ENCODE assay signal across 8 cellular contexts in the genomic region with DNA sequence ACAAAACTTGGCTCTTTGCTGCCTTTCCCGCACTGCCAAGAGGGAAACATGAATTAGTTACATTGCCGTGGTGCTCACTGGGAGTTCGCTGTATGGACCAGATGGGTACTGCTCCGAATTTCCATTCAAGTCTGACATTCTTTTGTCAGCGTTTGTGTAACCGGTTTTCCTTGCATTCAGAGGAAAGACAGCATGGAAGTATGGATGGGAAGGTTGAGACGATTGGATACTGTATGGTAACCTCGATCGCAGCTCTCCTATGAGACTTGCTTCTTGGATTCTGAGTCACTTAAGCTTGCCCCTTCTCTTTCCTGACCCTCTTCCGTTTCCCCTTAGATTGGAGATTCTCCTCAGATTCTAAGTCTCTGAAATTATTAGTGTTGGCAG. TPM values are rescaled to one million over a fixed set of nuclear protein-coding genes. Genes with fewer than 3 reads are reported as not detected.
A peak's percentile ranks its signal among the peaks of the same experiment; 100 is the strongest.
DNase-seq lines count a peak whose midpoint lies in the region; FAIRE-seq and TF ChIP-seq lines count a peak whose summit lies in the region.

No MANE protein-coding gene starts in this region.

- in situ Hi-C loops in GM23248 (cut with MboI): no loop called here

- peak overlapping the region; percentile 98 to 99 (median 99) for H3K4me3 Mint-ChIP-seq in brain

- H3K27ac ChIP-seq in GM23248 (peak overlapping the region; percentile 82), MM.1S (ENCODE audit: low read length) (peak overlapping the region; percentile 92), testis (peak overlapping the region; percentile 57 to 92)

- H3K36me3 ChIP-seq in GM23248 (ENCODE audit: low read depth): no peaks in the 10 kb centered on the region
- H3K36me3 ChIP-seq in MM.1S (replicated peaks; ENCODE audit: insufficient read depth, low read length): no peaks in the 10 kb centered on the region
- no peaks in the 10 kb centered on the region for H3K36me3 ChIP-seq in testis (ENCODE audit: low read depth, missing control alignments)

- H3K9ac ChIP-seq in GM23248 (peak overlapping the region; percentile 86), MM.1S (ENCODE audit: low read length) (peak overlapping the region; percentile 77)

- peaks cover 15% of the 10 kb centered on the region for H3K27me3 Mint-ChIP-seq in brain

- peaks cover 23% of the 10 kb centered on the region for H3K36me3 Mint-ChIP-seq in brain

- intact Hi-C loops in testis (cut with DNase I; ENCODE audit: low total_unique reads): no loop called here

- H3K4me1 Mint-ChIP-seq in brain: peaks cover 36% of the 10 kb centered on the region

- H2AFZ ChIP-seq in GM23248 (peak overlapping the region; percentile 97), MM.1S (ENCODE audit: low read length) (peak overlapping the region; percentile 87)

- no peak for TF ChIP-seq POLR2A in testis (IDR thresholded peaks at IDR 0.05)
- TF ChIP-seq POLR2A in GM12892 (IDR thresholded peaks at IDR 0.05; ENCODE audit: low read depth, low read length): no peak

- no peak for FAIRE-seq in GM12892 (lab: Jason Lieb, UNC)

- H3K27me3 ChIP-seq in GM23248 (replicated peaks; ENCODE audit: insufficient read depth): no peaks in the 10 kb centered on the region
- no peaks in the 10 kb centered on the region for H3K27me3 ChIP-seq in MM.1S (replicated peaks; ENCODE audit: insufficient read depth, low read length)
- no peaks in the 10 kb centered on the region for H3K27me3 ChIP-seq in testis

- no peaks in the 10 kb centered on the region for H3K9me3 ChIP-seq in GM23248 (ENCODE audit: low read depth)
- H3K9me3 ChIP-seq in MM.1S (replicated peaks; ENCODE audit: insufficient read depth, low read length): no peaks in the 10 kb centered on the region
- no peaks in the 10 kb centered on the region for H3K9me3 ChIP-seq in testis

- 37 to 39% methylated on average over 10 of the region's 10 CpGs for WGBS in GM23248 (ENCODE audit: low coverage in 1 of 2, low lambda C conversion rate in 2 of 2, missing lambda C conversion rate in 2 of 2), 2 experiments
- WGBS in testis, 2 donors: 15 to 18% methylated on average over 10 of the region's 10 CpGs

- H3K79me2 ChIP-seq in GM23248 (ENCODE audit: insufficient read depth): peaks cover 44% of the 10 kb centered on the region
- H3K79me2 ChIP-seq in MM.1S (ENCODE audit: low read length): peaks cover 18% of the 10 kb centered on the region

- H3K4me1 ChIP-seq in GM23248 (ENCODE audit: insufficient read depth): 0 out of 2 replicates have a peak, but pooled peaks cover 10% of the 10 kb centered on the region
- peaks cover 7% of the 10 kb centered on the region; the same call in 1 of the 2 replicates for H3K4me1 ChIP-seq in MM.1S (ENCODE audit: low read length)
- no peaks in the 10 kb centered on the region for H3K4me1 ChIP-seq in testis

- H3K27ac Mint-ChIP-seq in brain: peak overlapping the region; percentile 96 to 100 (median 98)

- H4K20me1 ChIP-seq in GM23248 (ENCODE audit: insufficient read depth) (no peaks in the 10 kb centered on the region), MM.1S (ENCODE audit: insufficient read depth, low read length) (no peaks in the 10 kb centered on the region)

- peak overlapping the region; percentile 97 for H3K4me2 ChIP-seq in GM23248 (ENCODE audit: unreplicated experiment)
- peak overlapping the region; percentile 59 for H3K4me2 ChIP-seq in MM.1S (ENCODE audit: low read depth, low read length)

- peak; percentile 41 for DNase-seq in GDM1 (lab: John Stamatoyannopoulos, UW)
- DNase-seq in GM23248: peak; percentile 21
- DNase-seq in MM.1S: no peak
- peak; percentile 38 for DNase-seq in left kidney (ENCODE audit: low read depth, low spot score)
- DNase-seq in testis: no peak
- DNase-seq in GM12892 (ENCODE audit: insufficient read length): no peak
- no peak for DNase-seq in NAMALWA (ENCODE audit: low spot score)

- TF ChIP-seq CTCF in MM.1S (IDR thresholded peaks at IDR 0.05; ENCODE audit: low read length) (no peak), brain (conservative IDR thresholded peaks at IDR 0.05) (no peak), testis (IDR thresholded peaks at IDR 0.05) (no peak)

- H3K9me2 ChIP-seq in GM23248 (ENCODE audit: insufficient read depth) (no peaks in the 10 kb centered on the region), MM.1S (replicated peaks; ENCODE audit: insufficient read depth, low read length) (no peaks in the 10 kb centered on the region)

- H3K4me3 ChIP-seq in GM23248: peak overlapping the region; percentile 92
- H3K4me3 ChIP-seq in MM.1S (ENCODE audit: low read length): peak overlapping the region; percentile 84
- peak overlapping the region; percentile 94 to 100 for H3K4me3 ChIP-seq in testis

- peaks cover 0 to 9% (median 4%) of the 10 kb centered on the region in 5 experiments for H3K9me3 Mint-ChIP-seq in brain

- no peaks in the 10 kb centered on the region for H3F3A ChIP-seq in GM23248 (ENCODE audit: insufficient read depth)
- peaks cover 5% of the 10 kb centered on the region; the same call in 1 of the 2 replicates for H3F3A ChIP-seq in MM.1S (ENCODE audit: insufficient read depth, low read length)

RNA-seq across cellular contexts. Expression of a gene that starts 0.6 kb away (rescaled TPM):
- total RNA-seq in GM23248 (2014; rRNA removed; shearing (Covaris generic)): 24.5 and 38.2 TPM in 2 replicates
- polyA plus RNA-seq in GM23248 (2016; fragmentation: Nextera tagmentation; extraction: Ambion mirVana) (37.6 and 39.8 TPM in 2 replicates), brain (ENCODE audit: insufficient read depth, low read depth, low replicate concordance) (7.2 TPM), testis (ENCODE audit: insufficient read depth, low read depth, low replicate concordance) (31.2 TPM)
- total RNA-seq in testis: 10 to 100 TPM; 29.6 to 39.1 TPM
- 31.0 TPM for polyA plus RNA-seq in GM12892 (2012; ENCODE audit: missing spikeins)

RNA-seq across cellular contexts. Expression of a gene that starts 53.1 kb away (rescaled TPM):
- 31.5 and 38.7 TPM in 2 replicates for total RNA-seq in GM23248 (2014; rRNA removed; shearing (Covaris generic))
- 9.2 and 10.6 TPM in 2 replicates for polyA plus RNA-seq in GM23248 (2016; fragmentation: Nextera tagmentation; extraction: Ambion mirVana)
- 33.5 TPM for polyA plus RNA-seq in brain (ENCODE audit: insufficient read depth, low read depth, low replicate concordance)
- 10 to 100 TPM; 39.5 to 40.4 TPM for total RNA-seq in testis
- 30.0 TPM for polyA plus RNA-seq in testis (ENCODE audit: insufficient read depth, low read depth, low replicate concordance)
- 38.1 TPM for polyA plus RNA-seq in GM12892 (2012; ENCODE audit: missing spikeins)

Comparison
In these comparisons a context has a peak if more than half of its experiments do, and no peak if none do; other contexts are left out.
1. DNase-seq: peak in GDM1 (single experiment), GM23248 (single experiment) and left kidney (single experiment); none in MM.1S (single experiment), testis (single experiment), GM12892 (single experiment) and NAMALWA (single experiment).
2. Peak in every context shown above with its lines, with median percentiles within 50 percentile points of each other: H3K27ac ChIP-seq and H3K4me3 ChIP-seq.